9 cellular contexts compared by ENCODE assay signal in the genomic region with DNA sequence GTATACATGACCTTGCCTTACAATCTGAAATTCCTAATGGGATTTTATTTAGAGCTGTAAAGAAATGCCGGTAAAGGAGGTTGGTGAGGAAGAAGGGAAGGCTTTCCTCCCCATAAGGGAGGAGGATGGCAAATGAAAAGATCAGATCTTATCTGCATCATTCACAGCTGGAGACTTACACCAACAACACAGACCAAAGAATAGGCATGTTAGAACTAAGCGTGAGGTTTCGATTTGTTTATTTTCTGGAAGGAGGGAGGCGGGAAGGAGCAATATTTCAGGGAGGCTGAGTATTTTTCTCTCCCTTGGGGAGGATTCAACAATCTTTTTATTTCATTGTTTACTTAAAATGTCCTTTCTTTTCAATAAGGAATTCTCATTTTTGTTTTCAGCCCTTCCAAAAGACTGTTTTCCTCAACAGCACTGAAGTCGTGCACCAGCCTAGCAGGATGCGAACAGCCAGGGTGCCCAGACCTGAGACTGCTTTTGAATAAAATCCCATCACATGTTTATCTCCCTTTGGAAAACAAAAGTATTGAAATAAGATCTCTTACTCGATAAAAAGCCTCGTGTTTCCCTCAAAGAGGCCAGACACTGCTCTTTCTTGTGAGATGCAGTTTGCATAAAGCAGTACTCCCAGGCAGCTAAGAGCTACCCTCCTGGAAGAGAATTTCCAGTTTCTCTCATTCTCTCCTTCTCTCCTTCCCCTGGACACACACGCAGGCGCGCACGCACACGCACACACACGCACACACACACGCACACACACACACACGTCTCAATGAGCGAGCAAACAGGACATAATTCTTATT.
A peak's percentile ranks its signal among the peaks of the same experiment; 100 is the strongest.
DNase-seq lines count a peak whose midpoint lies in the region; ATAC-seq and TF ChIP-seq lines count a peak whose summit lies in the region.
"Had no signal": no experiment of that assay in that cellular context is flagged by ENCODE, and none has a peak within 500 bp of the region (broad histone marks: within the 10 kb centered on the region; RNA-seq: fewer than 3 reads in every experiment).

No MANE protein-coding gene starts in this region.

- H3K4me2 ChIP-seq in DND-41 (ENCODE audit: insufficient read depth, low read length) (peak overlapping the region; percentile 53), PC-3 (ENCODE audit: low read length) (peak overlapping the region; percentile 98)

- no peaks in the 10 kb centered on the region for H3K79me2 ChIP-seq in DND-41 (ENCODE audit: insufficient read depth, low read length)
- H3K79me2 ChIP-seq in PC-3 (ENCODE audit: low read length): no peaks in the 10 kb centered on the region

- H3K36me3 ChIP-seq in DND-41 (ENCODE audit: insufficient read depth, low read length): no peaks in the 10 kb centered on the region
- H3K36me3 ChIP-seq in PC-3 (ENCODE audit: low read depth, low read length): no peaks in the 10 kb centered on the region

- peak overlapping the region; percentile 22; the same call in 1 of the 2 replicates for H3K9ac ChIP-seq in DND-41 (ENCODE audit: low read depth, low read length)
- H3K9ac ChIP-seq in PC-3 (ENCODE audit: low read length): peak overlapping the region; percentile 60

- no peaks in the 10 kb centered on the region for H3K9me2 ChIP-seq in PC-3 (replicated peaks; ENCODE audit: low read length)

- BruUV-seq in PC-3 (replicated peaks; lab: Mats Ljungman, UMichigan): no TSS peak

- no peak for TF ChIP-seq CTCF in DND-41 (IDR thresholded peaks at IDR 0.05; ENCODE audit: borderline replicate concordance, extremely low read depth, low read length, poor library complexity, severe bottlenecking)
- TF ChIP-seq CTCF in PC-3 (conservative IDR thresholded peaks at IDR 0.05; ENCODE audit: low read depth, low read length): no peak

- H3K9me3 ChIP-seq in DND-41 (ENCODE audit: insufficient read depth, low read length, severe bottlenecking) (peaks cover 4% of the 10 kb centered on the region), PC-3 (ENCODE audit: low read length) (no peaks in the 10 kb centered on the region)

- H3K27me3 ChIP-seq in DND-41 (ENCODE audit: insufficient read depth, low read length, poor library complexity) (no peaks in the 10 kb centered on the region), PC-3 (ENCODE audit: low read length) (no peaks in the 10 kb centered on the region)

- H2AFZ ChIP-seq in DND-41 (ENCODE audit: low read depth, low read length): no peak overlapping the region
- peak overlapping the region; percentile 97 for H2AFZ ChIP-seq in PC-3 (ENCODE audit: low read length)

- CTCF ChIA-PET in PC-3 (lab: Charles Lee): interaction anchor here (0.6 kb wide), 1 partner anchor 340 kb away, joined by 3 read pairs; no protein-coding TSS in a partner anchor

- H3K27ac ChIP-seq in DND-41 (ENCODE audit: low read length) (peak overlapping the region; percentile 53), PC-3 (ENCODE audit: low read length) (no peak overlapping the region)

- DNase-seq in DND-41 (no peak), PC-3 (peak; percentile 33), fibroblast of peridontal ligament (ENCODE audit: extremely low read depth) (peak; percentile 63), retina (peak; percentile 68), NCI-H2029 treated with DMSO at 0.1 percent for 48 hours (lab: John Stamatoyannopoulos, UW) (no peak), NCI-H1048 (lab: John Stamatoyannopoulos, UW) (no peak)
- no peak for DNase-seq in activated CD4-positive, alpha-beta T cell treated with anti-CD3 and anti-CD28 coated beads, Interleukin-2, amount 50 U/mL, for 48 hours
- DNase-seq: dermis blood vessel endothelial cell had no signal

- H3K4me3 ChIP-seq in DND-41 (ENCODE audit: low read depth in 1 of 2, low read length in 2 of 2) (peak overlapping the region in 1 of 2 experiments; percentile 22; a peak in 1 of 4 replicates), PC-3 (ENCODE audit: low read length) (peak overlapping the region; percentile 79)

- intact Hi-C loops in PC-3 (cut with micrococcal nuclease): loop anchor here (10.0 kb wide), 1 partner anchor 167 kb away; no protein-coding TSS in a partner anchor

- no peaks in the 10 kb centered on the region for H4K20me1 ChIP-seq in DND-41 (ENCODE audit: insufficient read depth, low read length)
- no peaks in the 10 kb centered on the region for H4K20me1 ChIP-seq in PC-3 (ENCODE audit: low read length)

- H3F3A ChIP-seq in PC-3 (ENCODE audit: low read length, unreplicated experiment): no peaks in the 10 kb centered on the region

- H3K4me1 ChIP-seq in DND-41 (ENCODE audit: insufficient read depth, low read length) (peaks cover 35% of the 10 kb centered on the region), PC-3 (ENCODE audit: insufficient read depth, low read length) (peaks cover 18% of the 10 kb centered on the region)

- peak; percentile 78 for ATAC-seq in DND-41 (ENCODE audit: insufficient read depth, low read depth)
- peak; percentile 72 for ATAC-seq in PC-3
- no peak for ATAC-seq in GM19395 (IDR thresholded peaks at IDR 0.05; ENCODE audit: unreplicated experiment)

- POLR2A ChIA-PET in PC-3 (lab: Charles Lee; ENCODE audit: unreplicated experiment): no interaction called here

Comparison
In these comparisons a context has a peak if more than half of its experiments do, and no peak if none do; other contexts are left out.
1. DNase-seq: peak in PC-3 (single experiment), fibroblast of peridontal ligament (single experiment) and retina (single experiment); none in DND-41 (single experiment), NCI-H2029 treated with DMSO at 0.1 percent for 48 hours (single experiment), NCI-H1048 (single experiment) and activated CD4-positive, alpha-beta T cell treated with anti-CD3 and anti-CD28 coated beads, Interleukin-2, amount 50 U/mL, for 48 hours (0 of 2).